17 cellular contexts compared by ENCODE assay signal in genomic region chr7:5439209-5439571, GRCh38. TPM values are rescaled to one million over a fixed set of nuclear protein-coding genes. Genes with fewer than 3 reads are reported as not detected.
DNase-seq lines count a peak whose midpoint lies in the region; TF ChIP-seq lines count a peak whose summit lies in the region.
"Had no signal": no experiment of that assay in that cellular context is flagged by ENCODE, and none has a peak within 500 bp of the region (broad histone marks: within the 10 kb centered on the region; RNA-seq: fewer than 3 reads in every experiment).

No MANE protein-coding gene starts in this region.

- no CpG with 5 or more reads among the region's 3 CpGs for WGBS in neuronal stem cell (ENCODE audit: extremely low coverage in 2 of 2, insufficient read length in 2 of 2, insufficient replicate concordance in 1 of 2), 2 donors

- no peak overlapping the region for H2BK120ac ChIP-seq in neuronal stem cell (ENCODE audit: low read depth, low read length)

- no peaks in the 10 kb centered on the region for H3K4me1 Mint-ChIP-seq in Caco-2 (ENCODE audit: low read depth, unreplicated experiment)
- H3K4me1 Mint-ChIP-seq: CD4-positive, alpha-beta memory T cell had no signal

- H3K36me3 Mint-ChIP-seq in Caco-2 (ENCODE audit: insufficient read depth, unreplicated experiment), result peaks cover 86% of the 10 kb centered on the region

- no peaks in the 10 kb centered on the region for H3K79me1 ChIP-seq in neuronal stem cell (ENCODE audit: low read depth, low read length)

- CTCF ChIA-PET in Caco-2 (lab: Charles Lee), result no interaction called here

- peak overlapping the region; percentile 50 for H2AK5ac ChIP-seq in neuronal stem cell (ENCODE audit: low read depth, low read length)

- H3K18ac ChIP-seq in neuronal stem cell (ENCODE audit: low read length), result peak overlapping the region; percentile 20

- peaks cover 8% of the 10 kb centered on the region for H3K4me1 ChIP-seq in Caco-2
- peaks cover 2 to 39% of the 10 kb centered on the region in 2 donors for H3K4me1 ChIP-seq in neuronal stem cell (ENCODE audit: control insufficient read depth in 2 of 2, insufficient read depth in 1 of 2, low read depth in 1 of 2, low read length in 2 of 2)
- H3K4me1 ChIP-seq: HAP-1 had no signal

- no peak overlapping the region for H2BK5ac ChIP-seq in neuronal stem cell (ENCODE audit: low read length)

- no peaks in the 10 kb centered on the region for H3K9me3 Mint-ChIP-seq in Caco-2 (ENCODE audit: unreplicated experiment)

- no peak overlapping the region for H3K14ac ChIP-seq in neuronal stem cell (ENCODE audit: low read length)

- H3K36me3 ChIP-seq in Caco-2 (ENCODE audit: control insufficient read depth, insufficient read depth, low read length) (peaks cover 4% of the 10 kb centered on the region; the same call in 1 of the 2 replicates), neuronal stem cell (replicated peaks in 1 of 2; ENCODE audit: control insufficient read depth in 2 of 2, insufficient read depth in 2 of 2, low read length in 2 of 2) (no peaks in the 10 kb centered on the region)
- H3K36me3 ChIP-seq: HAP-1 had no signal

- DNase-seq in Caco-2 (no peak), NCI-H2171 (lab: John Stamatoyannopoulos, UW) (peak; percentile 81), epidermal melanocyte (ENCODE audit: insufficient read length, low spot score) (peak; percentile 10), neuronal stem cell (ENCODE audit: low spot score) (no peak), occipital lobe (lab: John Stamatoyannopoulos, UW) (no peak)
- no peak for DNase-seq in stimulated activated CD4-positive, alpha-beta T cell treated with anti-CD3 and anti-CD28 coated beads, Interleukin-4, amount 100 ng/mL, for 24 hours
- no peak for DNase-seq in activated CD4-positive, CD25-positive, alpha-beta regulatory T cell (lab: John Stamatoyannopoulos, UW)
- DNase-seq in effector CD8-positive, alpha-beta T cell (lab: John Stamatoyannopoulos, UW), result no peak
- DNase-seq: C1 segment of cervical spinal cord; CD4-positive, alpha-beta memory T cell; COR-L47; DMS53; DMS79 treated with DMSO at 0.1 percent for 48 hours; GF-D8; GOT3; HFFc6 had no signal

- peaks cover 28% of the 10 kb centered on the region for H3K9me3 ChIP-seq in Caco-2
- peaks cover 0 to 7% of the 10 kb centered on the region in 2 donors for H3K9me3 ChIP-seq in neuronal stem cell (replicated peaks in 1 of 2; ENCODE audit: control insufficient read depth in 2 of 2, insufficient read depth in 1 of 2, low read depth in 1 of 2, low read length in 2 of 2)
- H3K9me3 ChIP-seq: HAP-1 had no signal

- no peak overlapping the region for H4K8ac ChIP-seq in neuronal stem cell (ENCODE audit: low read depth, low read length)

- H4K91ac ChIP-seq in neuronal stem cell (ENCODE audit: low read depth, low read length, poor library complexity), result no peak overlapping the region

- POLR2A ChIA-PET in Caco-2 (lab: Charles Lee), result no interaction called here

- H3K4ac ChIP-seq in neuronal stem cell (ENCODE audit: low read length), result no peak overlapping the region

- no peaks in the 10 kb centered on the region for H3K27me3 Mint-ChIP-seq in Caco-2 (ENCODE audit: insufficient read depth, unreplicated experiment)

- intact Hi-C loops in Caco-2 (cut with micrococcal nuclease; ENCODE audit: unreplicated experiment), result no loop called here

- no peak overlapping the region for H2AFZ ChIP-seq in neuronal stem cell (ENCODE audit: low read length)

- H3K27ac Mint-ChIP-seq in Caco-2 (ENCODE audit: unreplicated experiment), result peak overlapping the region; percentile 16
- H3K27ac Mint-ChIP-seq: HFFc6 had no signal

- H3K9ac ChIP-seq in neuronal stem cell (ENCODE audit: low read depth, low read length, poor library complexity), result no peak overlapping the region

- H2BK15ac ChIP-seq in neuronal stem cell (ENCODE audit: low read length), result no peak overlapping the region

- no peak for TF ChIP-seq CTCF in Caco-2 (IDR thresholded peaks at IDR 0.05; ENCODE audit: insufficient read depth in 1 of 2, low read depth in 1 of 2, low read length in 1 of 2, severe bottlenecking in 1 of 2, unreplicated experiment in 1 of 2)

- H3K4me3 ChIP-seq in Caco-2 (ENCODE audit: low read depth, low read length) (no peak overlapping the region), neuronal stem cell (ENCODE audit: low read length in 2 of 2) (no peak overlapping the region)
- H3K4me3 ChIP-seq: HAP-1 had no signal

- no peak overlapping the region for H3K4me3 Mint-ChIP-seq in Caco-2 (ENCODE audit: unreplicated experiment)
- H3K4me3 Mint-ChIP-seq: CD4-positive, alpha-beta memory T cell; HFFc6 had no signal

- BruUV-seq in Caco-2 (replicated peaks; lab: Mats Ljungman, UMichigan), result no TSS peak

- no peak overlapping the region for H2BK12ac ChIP-seq in neuronal stem cell (ENCODE audit: low read length)

- H3K27me3 ChIP-seq in Caco-2 (replicated peaks; ENCODE audit: control insufficient read depth, insufficient read depth, low read length) (no peaks in the 10 kb centered on the region), neuronal stem cell (ENCODE audit: control insufficient read depth in 3 of 3, insufficient read depth in 3 of 3, low read depth in 1 of 3, low read length in 3 of 3) (no peaks in the 10 kb centered on the region)

- no peak overlapping the region for H3K27ac ChIP-seq in neuronal stem cell (replicated peaks; ENCODE audit: low read length)

- H3K4me2 ChIP-seq in neuronal stem cell (ENCODE audit: insufficient read depth, low read length, poor library complexity, severe bottlenecking), result no peak overlapping the region

- H3K23ac ChIP-seq in neuronal stem cell (ENCODE audit: low read depth, low read length, poor library complexity), result no peak overlapping the region

RNA-seq across cellular contexts. Expression of gene TNRC18, which starts 15.6 kb away (rescaled TPM):
- total RNA-seq in Caco-2 (2022), result 73.7 and 75.6 TPM in 2 replicates
- polyA plus RNA-seq in neuronal stem cell (2013, experiment 1 of 2), result 33.6 TPM
- polyA plus RNA-seq in neuronal stem cell (2013, experiment 2 of 2), result 37.1 TPM
- 50.1 TPM for total RNA-seq in occipital lobe

Comparison
In these comparisons a context has a peak if more than half of its experiments do, and no peak if none do; other contexts are left out.
1. DNase-seq: peak in NCI-H2171 (single experiment) and epidermal melanocyte (single experiment); none in Caco-2 (0 of 2), neuronal stem cell (single experiment), stimulated activated CD4-positive, alpha-beta T cell treated with anti-CD3 and anti-CD28 coated beads, Interleukin-4, amount 100 ng/mL, for 24 hours (single experiment), activated CD4-positive, CD25-positive, alpha-beta regulatory T cell (0 of 4), effector CD8-positive, alpha-beta T cell (single experiment) and occipital lobe (single experiment).